In genomic region chr4:122710434-122711308, GRCh38 we compare ENCODE assay signal across 1 cellular context.
TF ChIP-seq lines count a peak whose summit lies in the region.

No MANE protein-coding gene starts in this region.

TF ChIP-seq in GM23338, 12 proteins besides CTCF, POLR2A, EP300 and RAD21 (continued from another document):
- TF ChIP-seq EZH2phosphoT487 (IDR thresholded peaks at IDR 0.05; ENCODE audit: unreplicated experiment) (no peak), NANOG (IDR thresholded peaks at IDR 0.05; ENCODE audit: borderline replicate concordance) (no peak)
